ENCODE assay signal across 10 cellular contexts in the genomic region with DNA sequence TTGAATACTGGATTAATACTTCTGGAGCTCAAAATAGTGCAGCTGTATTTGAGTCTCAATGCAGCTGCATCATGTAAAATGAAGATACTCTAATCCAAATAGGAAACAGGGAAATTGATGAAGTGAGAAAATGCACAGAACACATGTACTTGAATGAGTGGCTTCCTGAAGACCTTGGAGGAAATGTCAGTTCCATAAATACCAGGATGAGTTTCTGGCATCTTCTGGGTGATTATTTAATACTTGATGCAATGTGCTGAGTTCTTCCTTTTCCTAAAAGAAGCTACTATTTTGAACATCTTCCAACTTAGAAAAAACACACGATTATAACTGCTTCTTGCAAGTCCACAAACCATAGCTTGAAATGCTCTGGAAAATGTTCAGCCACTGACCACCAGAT.
"Had no signal": no experiment of that assay in that cellular context is flagged by ENCODE, and none has a peak within 500 bp of the region (broad histone marks: within the 10 kb centered on the region; RNA-seq: fewer than 3 reads in every experiment).

No MANE protein-coding gene starts in this region.

- H3K4me1 ChIP-seq: HAP-1 had no signal

- H3K4me2 ChIP-seq: KMS-11 had no signal

- H3K27ac ChIP-seq: GM23248, HL-60, KMS-11 had no signal

- H3K36me3 ChIP-seq: HAP-1 had no signal

- H2AFZ ChIP-seq: GM23248 had no signal

- H3K9ac ChIP-seq: GM23248, KMS-11 had no signal

- ATAC-seq: HCT116, HepG2 had no signal

- DNase-seq: GM23248, GOT3, H7, HFFc6, KBM-7 had no signal

- H3K4me3 ChIP-seq: GM23248, HAP-1 had no signal

- H3K9me3 ChIP-seq: HAP-1 had no signal
